Comparison of ENCODE assay signal across 26 cellular contexts in the genomic region with DNA sequence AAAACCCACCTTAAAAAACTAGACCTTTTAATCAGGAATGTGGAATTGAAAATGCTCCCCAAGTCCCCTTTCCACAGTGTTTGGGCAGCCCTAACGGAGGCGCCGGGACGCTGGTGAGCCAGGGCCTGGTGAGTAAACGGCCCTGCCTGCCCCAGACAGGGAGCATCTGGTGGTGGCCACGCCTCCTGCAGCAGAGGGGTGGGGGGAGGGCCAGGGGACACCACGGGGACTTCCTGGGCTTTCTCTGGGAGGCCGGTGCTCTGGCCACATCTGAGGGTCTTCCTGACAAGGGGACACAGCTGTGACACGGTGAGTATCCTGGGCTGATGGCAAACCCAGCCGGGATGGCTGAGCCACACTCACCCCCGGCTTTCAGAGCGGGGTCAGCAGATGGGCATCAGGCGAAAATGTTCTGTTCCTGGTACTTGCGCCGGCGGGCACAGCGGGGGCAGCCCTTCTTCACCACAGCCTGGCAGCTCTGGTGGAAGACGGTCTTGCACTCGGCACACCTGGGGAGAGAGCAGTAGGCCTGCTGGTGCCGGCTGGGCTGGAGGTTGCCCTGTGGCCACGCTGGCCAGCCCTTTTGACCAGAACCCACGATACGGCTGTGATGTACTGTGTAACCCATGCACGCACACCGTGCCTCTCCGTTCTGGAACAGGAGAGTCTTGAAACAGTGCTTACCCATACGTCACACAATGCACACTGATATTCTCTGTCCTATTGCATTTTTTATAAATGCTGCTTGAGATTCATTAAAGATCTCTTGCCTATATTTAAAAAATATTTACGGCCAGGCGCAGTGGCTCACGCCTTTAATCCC. TPM values are rescaled to one million over a fixed set of nuclear protein-coding genes. Genes with fewer than 3 reads are reported as not detected.
DNase-seq lines count a peak whose midpoint lies in the region; ATAC-seq, FAIRE-seq and TF ChIP-seq lines count a peak whose summit lies in the region.
"Had no signal": no experiment of that assay in that cellular context is flagged by ENCODE, and none has a peak within 500 bp of the region (broad histone marks: within the 10 kb centered on the region; RNA-seq: fewer than 3 reads in every experiment).

No MANE protein-coding gene starts in this region.

- H3K4me3 Mint-ChIP-seq in progenitor cell of endocrine pancreas (ENCODE audit: low read depth), result no peak overlapping the region
- H3K4me3 Mint-ChIP-seq in activated T-cell treated with anti-CD3 and anti-CD28 coated beads, Interleukin-2, amount 50 U/mL, for 24 hours, result no peak overlapping the region
- H3K4me3 Mint-ChIP-seq: CD4-positive, CD25-positive, alpha-beta regulatory T cell; natural killer cell treated with Interleukin-12 subunit alpha and Interleukin-12 subunit beta and Interleukin-15 and Interleukin-18, amount 100 ng/mL, for 72 hours; stimulated activated memory B cell treated with anti-CD40 and anti-IgM and Interleukin-4, amounts not matched to agents 10 μg/mL and 1 μg/mL and 100 μg/mL, for 72 hours; T-helper 17 cell had no signal

- CTCF ChIA-PET in HEK293 (lab: Yijun Ruan, JAX), result interaction anchor here (0.6 kb wide), 1 partner anchor 38 kb away, joined by 3 read pairs; no protein-coding TSS in a partner anchor

- peak; percentile 62 for ATAC-seq in SK-N-SH treated with all-trans-retinoic acid at 6 μM for 48 hours
- ATAC-seq: natural killer cell treated with Interleukin-12 subunit alpha and Interleukin-12 subunit beta and Interleukin-15 and Interleukin-18, amount 100 ng/mL, for 72 hours; right cardiac atrium; stimulated activated memory B cell treated with anti-CD40 and anti-IgM and Interleukin-4, amounts not matched to agents 10 μg/mL and 1 μg/mL and 100 μg/mL, for 72 hours; T-helper 17 cell had no signal

- POLR2A ChIA-PET in HEK293 (lab: Yijun Ruan, JAX), result no interaction called here

- H3K27ac ChIP-seq in HEK293 (ENCODE audit: extremely low read depth, low read depth, low read length) (no peak overlapping the region), kidney (ENCODE audit: low read depth in 2 of 2, low read length in 2 of 2) (no peak overlapping the region)
- H3K27ac ChIP-seq: dorsolateral prefrontal cortex, ovary, SK-N-MC, upper lobe of left lung had no signal

- no peak for FAIRE-seq in kidney (lab: Jason Lieb, UNC)
- FAIRE-seq in urothelium cell line (lab: Jason Lieb, UNC), result peak; percentile 67
- FAIRE-seq: D721Med, islet of Langerhans had no signal

- H3K36me3 Mint-ChIP-seq in progenitor cell of endocrine pancreas (ENCODE audit: insufficient read depth), result no peaks in the 10 kb centered on the region
- peaks cover 37% of the 10 kb centered on the region for H3K36me3 Mint-ChIP-seq in activated T-cell treated with anti-CD3 and anti-CD28 coated beads, Interleukin-2, amount 50 U/mL, for 24 hours (ENCODE audit: low read depth)
- H3K36me3 Mint-ChIP-seq: natural killer cell treated with Interleukin-12 subunit alpha and Interleukin-12 subunit beta and Interleukin-15 and Interleukin-18, amount 100 ng/mL, for 72 hours had no signal

- H3K4me3 ChIP-seq in HEK293 (ENCODE audit: low read depth, low read length), result no peak overlapping the region
- no peak overlapping the region for H3K4me3 ChIP-seq in kidney (ENCODE audit: low read length in 2 of 2)
- H3K4me3 ChIP-seq: dorsolateral prefrontal cortex, ovary, SK-N-MC, upper lobe of left lung had no signal

- H3K27ac Mint-ChIP-seq in progenitor cell of endocrine pancreas, result no peak overlapping the region
- H3K27ac Mint-ChIP-seq in activated T-cell treated with anti-CD3 and anti-CD28 coated beads, Interleukin-2, amount 50 U/mL, for 24 hours, result no peak overlapping the region
- H3K27ac Mint-ChIP-seq: natural killer cell treated with Interleukin-12 subunit alpha and Interleukin-12 subunit beta and Interleukin-15 and Interleukin-18, amount 100 ng/mL, for 72 hours; stimulated activated memory B cell treated with anti-CD40 and anti-IgM and Interleukin-4, amounts not matched to agents 10 μg/mL and 1 μg/mL and 100 μg/mL, for 72 hours; T-helper 17 cell had no signal

- H3K4me1 ChIP-seq in HEK293 (ENCODE audit: control insufficient read depth, insufficient read depth, low read length) (no peaks in the 10 kb centered on the region; the same call in 1 of the 2 replicates), kidney (ENCODE audit: control insufficient read depth in 1 of 2, insufficient read depth in 1 of 2, low read depth in 1 of 2, low read length in 2 of 2) (no peaks in the 10 kb centered on the region)

- H3K9ac ChIP-seq in kidney (ENCODE audit: low read length in 2 of 2), result no peak overlapping the region

- H3K9me3 Mint-ChIP-seq in progenitor cell of endocrine pancreas (ENCODE audit: low read depth), result no peaks in the 10 kb centered on the region
- no peaks in the 10 kb centered on the region for H3K9me3 Mint-ChIP-seq in activated T-cell treated with anti-CD3 and anti-CD28 coated beads, Interleukin-2, amount 50 U/mL, for 24 hours
- H3K9me3 Mint-ChIP-seq: CD4-positive, CD25-positive, alpha-beta regulatory T cell; natural killer cell treated with Interleukin-12 subunit alpha and Interleukin-12 subunit beta and Interleukin-15 and Interleukin-18, amount 100 ng/mL, for 72 hours; stimulated activated memory B cell treated with anti-CD40 and anti-IgM and Interleukin-4, amounts not matched to agents 10 μg/mL and 1 μg/mL and 100 μg/mL, for 72 hours had no signal

- intact Hi-C loops in kidney (cut with DNase I), result no loop called here

- H3K36me3 ChIP-seq in HEK293 (ENCODE audit: control insufficient read depth in 2 of 2, insufficient read depth in 1 of 2, low read length in 2 of 2) (peaks cover 0 to 27% of the 10 kb centered on the region in 2 experiments; a peak in 2 of 3 replicates), kidney (ENCODE audit: control insufficient read depth in 1 of 2, insufficient read depth in 2 of 2, low read length in 2 of 2) (peaks cover 6 to 8% of the 10 kb centered on the region in 2 donors)
- H3K36me3 ChIP-seq: ovary had no signal

- H3K9me3 ChIP-seq in HEK293 (ENCODE audit: control insufficient read depth, insufficient read depth, low read depth, low read length) (no peaks in the 10 kb centered on the region), kidney (ENCODE audit: control insufficient read depth in 1 of 2, low read length in 2 of 2) (no peaks in the 10 kb centered on the region)
- H3K9me3 ChIP-seq: ovary, upper lobe of left lung had no signal

- H3K4me1 Mint-ChIP-seq in progenitor cell of endocrine pancreas (ENCODE audit: low read depth), result peaks cover 9% of the 10 kb centered on the region
- H3K4me1 Mint-ChIP-seq in activated T-cell treated with anti-CD3 and anti-CD28 coated beads, Interleukin-2, amount 50 U/mL, for 24 hours (ENCODE audit: low read depth), result peaks cover 16% of the 10 kb centered on the region

- TF ChIP-seq CTCF in HEK293 (tag by site-specific recombination; IDR thresholded peaks at IDR 0.05), result no peak
- no peak for TF ChIP-seq CTCF in kidney (IDR thresholded peaks at IDR 0.05; ENCODE audit: borderline replicate concordance, extremely low read depth, insufficient read depth)
- TF ChIP-seq CTCF in progenitor cell of endocrine pancreas (IDR thresholded peaks at IDR 0.05; ENCODE audit: unreplicated experiment), result no peak

- peak; percentile 48 for DNase-seq in kidney
- no peak for DNase-seq in urothelium cell line (ENCODE audit: low spot score)
- no peak for DNase-seq in progenitor cell of endocrine pancreas (ENCODE audit: low spot score, unreplicated experiment)
- no peak for DNase-seq in activated T-cell treated with anti-CD3 and anti-CD28 coated beads, Interleukin-2, amount 50 U/mL, for 24 hours
- no peak for DNase-seq in anterior cingulate cortex (lab: John Stamatoyannopoulos, UW)
- DNase-seq: activated CD4-positive, alpha-beta T cell treated with anti-CD3 and anti-CD28 coated beads for 48 hours; activated CD8-positive, alpha-beta memory T cell treated with anti-CD3 and anti-CD28 coated beads for 24 hours; activated naive CD4-positive, alpha-beta T cell; CD4-positive, CD25-positive, alpha-beta regulatory T cell; dorsolateral prefrontal cortex; hypothalamus; NCI-H1930; NCI-H526; ovary; right cardiac atrium; stimulated activated CD4-positive, alpha-beta T cell treated with anti-CD3 and anti-CD28 coated beads, Interleukin-4, amount 100 ng/mL, for 24 hours; substantia nigra; T-helper 17 cell had no signal

- peaks cover 15% of the 10 kb centered on the region for H3K27me3 Mint-ChIP-seq in progenitor cell of endocrine pancreas
- no peaks in the 10 kb centered on the region for H3K27me3 Mint-ChIP-seq in activated T-cell treated with anti-CD3 and anti-CD28 coated beads, Interleukin-2, amount 50 U/mL, for 24 hours
- H3K27me3 Mint-ChIP-seq: CD4-positive, CD25-positive, alpha-beta regulatory T cell; natural killer cell treated with Interleukin-12 subunit alpha and Interleukin-12 subunit beta and Interleukin-15 and Interleukin-18, amount 100 ng/mL, for 72 hours; stimulated activated memory B cell treated with anti-CD40 and anti-IgM and Interleukin-4, amounts not matched to agents 10 μg/mL and 1 μg/mL and 100 μg/mL, for 72 hours; T-helper 17 cell had no signal

TF ChIP-seq in HEK293, 187 proteins besides CTCF, POLR2A, EP300 and RAD21 (continues in another document):
- TF ChIP-seq ZNF830 (tag by site-specific recombination; IDR thresholded peaks at IDR 0.05; ENCODE audit: low read depth), result no peak

RNA-seq across cellular contexts. Expression of a gene that starts 5.0 kb away (rescaled TPM):
- total RNA-seq in kidney (57.2 TPM), progenitor cell of endocrine pancreas (7.6 and 12.7 TPM in 2 replicates)
- polyA plus RNA-seq in kidney (ENCODE audit: insufficient read depth, low read depth, low replicate concordance), result 13.3 TPM

RNA-seq across cellular contexts. Expression of a gene that starts 52.8 kb away (rescaled TPM):
- total RNA-seq in kidney, result 46.6 TPM
- polyA plus RNA-seq in kidney (ENCODE audit: insufficient read depth, low read depth, low replicate concordance), result 13.3 TPM
- total RNA-seq in progenitor cell of endocrine pancreas, result 30.1 and 34.5 TPM in 2 replicates
